In the genomic region with DNA sequence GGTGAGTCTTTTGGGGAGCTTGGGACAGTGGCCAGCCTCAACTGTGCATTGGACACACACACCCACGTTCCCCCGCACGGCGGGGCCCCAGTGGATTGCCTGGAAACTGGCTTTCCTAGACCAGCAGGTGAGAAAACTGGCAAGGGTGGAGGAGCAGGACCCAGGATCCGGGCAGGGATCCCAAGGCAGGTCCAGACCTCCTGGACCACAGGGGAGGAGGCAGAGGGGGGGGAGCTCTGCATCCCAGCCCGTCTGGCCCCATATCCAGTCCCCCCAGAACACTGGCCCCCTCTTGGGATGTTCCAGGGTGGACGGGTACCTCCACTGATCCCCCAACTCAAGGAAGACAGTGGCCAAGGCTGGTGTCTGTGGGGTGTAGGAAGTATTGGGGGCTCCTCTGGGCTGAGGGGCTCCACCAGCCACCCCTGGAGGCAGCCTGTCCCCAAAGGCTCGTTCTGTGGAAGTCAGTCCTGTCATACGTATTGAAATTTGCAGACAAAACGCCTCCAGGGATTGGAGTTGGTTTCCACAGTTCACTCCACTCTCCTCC, we compare ENCODE assay signal across 2 cellular contexts.
TF ChIP-seq lines count a peak whose summit lies in the region.

No MANE protein-coding gene starts in this region.

TF ChIP-seq in IMR-90, 13 proteins besides CTCF, POLR2A, EP300 and RAD21:
- TF ChIP-seq MXI1 (IDR thresholded peaks at IDR 0.05; ENCODE audit: borderline replicate concordance, low read depth, low read length) = no peak
- TF ChIP-seq FOS (IDR thresholded peaks at IDR 0.05; ENCODE audit: low read depth, low read length) = no peak
- TF ChIP-seq NFE2L2 (IDR thresholded peaks at IDR 0.05; ENCODE audit: low read depth, low read length) = no peak

TF ChIP-seq in H1, 55 proteins besides CTCF, POLR2A, EP300 and RAD21 (continued from another document):
- TF ChIP-seq, protein P1, sequence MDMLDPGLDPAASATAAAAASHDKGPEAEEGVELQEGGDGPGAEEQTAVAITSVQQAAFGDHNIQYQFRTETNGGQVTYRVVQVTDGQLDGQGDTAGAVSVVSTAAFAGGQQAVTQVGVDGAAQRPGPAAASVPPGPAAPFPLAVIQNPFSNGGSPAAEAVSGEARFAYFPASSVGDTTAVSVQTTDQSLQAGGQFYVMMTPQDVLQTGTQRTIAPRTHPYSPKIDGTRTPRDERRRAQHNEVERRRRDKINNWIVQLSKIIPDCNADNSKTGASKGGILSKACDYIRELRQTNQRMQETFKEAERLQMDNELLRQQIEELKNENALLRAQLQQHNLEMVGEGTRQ (IDR thresholded peaks at IDR 0.05; ENCODE audit: low read length) = no peak
- no peak for TF ChIP-seq ZNF274 (IDR thresholded peaks at IDR 0.05; ENCODE audit: borderline replicate concordance, extremely low read depth, low read length)
- TF ChIP-seq TAF7 (optimal IDR thresholded peaks at IDR 0.05; ENCODE audit: borderline replicate concordance, low read depth, low read length) = no peak
- no peak for TF ChIP-seq BACH1 (IDR thresholded peaks at IDR 0.05; ENCODE audit: low read length)
- no peak for TF ChIP-seq SP4 (IDR thresholded peaks at IDR 0.05; ENCODE audit: low read length)
- no peak for TF ChIP-seq ASH2L (IDR thresholded peaks at IDR 0.05; ENCODE audit: low read length)
- TF ChIP-seq BRCA1 (IDR thresholded peaks at IDR 0.05; ENCODE audit: low read depth, low read length) = no peak
- no peak for TF ChIP-seq EGR1 (IDR thresholded peaks at IDR 0.05; ENCODE audit: borderline replicate concordance, low read depth, low read length)
- TF ChIP-seq RBBP5 (IDR thresholded peaks at IDR 0.05; ENCODE audit: borderline replicate concordance, low read depth, low read length) = no peak
- TF ChIP-seq KDM1A (IDR thresholded peaks at IDR 0.05; ENCODE audit: borderline replicate concordance, low read length) = no peak
- TF ChIP-seq KDM5A (IDR thresholded peaks at IDR 0.05; ENCODE audit: low read length) = no peak
- TF ChIP-seq SRF (IDR thresholded peaks at IDR 0.05; ENCODE audit: low read depth, low read length) = no peak
